In genomic region chr7:129417073-129417472, GRCh38 we compare ENCODE assay signal across 14 cellular contexts. TPM values are rescaled to one million over a fixed set of nuclear protein-coding genes. Genes with fewer than 3 reads are reported as not detected.
"Had no signal": no experiment of that assay in that cellular context is flagged by ENCODE, and none has a peak within 500 bp of the region (broad histone marks: within the 10 kb centered on the region; RNA-seq: fewer than 3 reads in every experiment).

No MANE protein-coding gene starts in this region.

- DNase-seq: colonic mucosa; dermis blood vessel endothelial cell; erythroblast; heart right ventricle; immature natural killer cell; kidney; left cardiac atrium; left ventricle myocardium inferior; naive thymus-derived CD4-positive, alpha-beta T cell; posterior cingulate gyrus; sigmoid colon; stimulated activated CD4-positive, alpha-beta T cell treated with anti-CD3 and anti-CD28 coated beads, Interleukin-2, amount 100 ng/mL, for 24 hours; stimulated activated naive CD4-positive, alpha-beta T cell treated with Interleukin-2 at 50 U/mL for 16 hours; trophoblast cell had no signal

- H3K4me1 Mint-ChIP-seq: immature natural killer cell; naive thymus-derived CD4-positive, alpha-beta T cell had no signal

- ATAC-seq: heart right ventricle; left cardiac atrium; naive thymus-derived CD4-positive, alpha-beta T cell had no signal

- H3K27ac Mint-ChIP-seq: immature natural killer cell had no signal

- H3K27me3 Mint-ChIP-seq: naive thymus-derived CD4-positive, alpha-beta T cell had no signal

- H3K4me3 Mint-ChIP-seq: immature natural killer cell; naive thymus-derived CD4-positive, alpha-beta T cell had no signal

RNA-seq across cellular contexts. Expression of gene STRIP2, which starts 17.2 kb away (rescaled TPM):
- polyA plus RNA-seq: naive thymus-derived CD4-positive, alpha-beta T cell had no signal
